8 cellular contexts compared by ENCODE assay signal in the genomic region with DNA sequence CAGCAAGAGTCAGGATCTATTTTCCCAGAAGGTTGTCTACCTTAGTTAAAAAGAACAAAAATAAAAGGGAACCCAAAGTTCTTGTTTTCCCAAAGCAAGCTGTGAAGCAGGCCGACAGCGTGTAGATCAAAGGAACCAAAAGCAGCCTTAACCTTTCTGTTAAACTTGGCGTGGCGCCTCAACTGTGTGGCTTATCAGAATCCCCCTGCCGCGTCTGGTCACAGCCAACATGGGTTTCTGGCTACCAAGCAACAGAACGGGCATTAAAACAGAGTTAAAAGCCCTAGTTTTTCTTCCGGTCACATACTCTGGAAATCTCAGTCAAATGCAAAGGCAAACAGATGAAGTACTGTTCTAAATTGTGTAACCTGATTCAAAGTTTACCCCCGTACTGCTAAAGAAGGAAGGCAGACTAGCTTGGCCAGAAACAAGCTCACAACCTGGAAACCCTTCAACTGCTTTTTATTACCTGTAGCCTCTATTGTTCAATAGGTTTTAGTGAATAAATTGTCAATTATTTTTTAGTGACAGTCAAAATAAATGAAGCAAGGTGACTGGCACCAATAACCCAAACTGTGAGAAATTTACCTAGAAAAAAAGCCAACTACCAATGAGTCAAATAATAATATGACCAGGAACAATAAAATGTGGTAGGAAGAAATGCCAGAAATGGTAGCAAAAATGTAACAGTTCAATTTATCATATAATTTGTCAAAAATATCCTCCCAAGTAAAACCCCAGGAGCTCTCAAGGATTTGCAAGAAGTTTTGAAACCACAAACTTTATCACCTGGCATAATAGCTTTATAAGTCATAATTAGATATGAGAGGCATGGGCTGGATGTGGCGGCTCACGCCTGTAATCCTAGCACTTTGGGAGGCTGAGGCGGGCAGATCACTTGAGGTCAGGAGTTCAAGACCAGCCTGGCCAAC. TPM values are rescaled to one million over a fixed set of nuclear protein-coding genes. Genes with fewer than 3 reads are reported as not detected.
DNase-seq lines count a peak whose midpoint lies in the region; ATAC-seq and TF ChIP-seq lines count a peak whose summit lies in the region.

No MANE protein-coding gene starts in this region.

- H4K20me1 ChIP-seq in PC-3 (ENCODE audit: low read length): peaks cover 36% of the 10 kb centered on the region

- peaks cover 5% of the 10 kb centered on the region for H3K9me3 Mint-ChIP-seq in chondrocyte (ENCODE audit: low read depth)

- TF ChIP-seq CTCF in PC-3 (conservative IDR thresholded peaks at IDR 0.05; ENCODE audit: low read depth, low read length) (no peak), chondrocyte (IDR thresholded peaks at IDR 0.05) (no peak), parathyroid adenoma (IDR thresholded peaks at IDR 0.05) (no peak)

- no peaks in the 10 kb centered on the region for H3K27me3 ChIP-seq in PC-3 (ENCODE audit: low read length)
- no peaks in the 10 kb centered on the region for H3K27me3 ChIP-seq in parathyroid adenoma (ENCODE audit: control insufficient read depth, insufficient read depth, low read length)

- no peaks in the 10 kb centered on the region for H3K36me3 Mint-ChIP-seq in chondrocyte (ENCODE audit: low read depth)

- ATAC-seq in PC-3: peak; percentile 58

- H3K9ac ChIP-seq in PC-3 (ENCODE audit: low read length) (no peak overlapping the region), parathyroid adenoma (no peak overlapping the region)

- H3K27ac Mint-ChIP-seq in chondrocyte (ENCODE audit: unreplicated experiment): peak overlapping the region; percentile 72

- DNase-seq in NCI-H82 (lab: John Stamatoyannopoulos, UW) (peak; percentile 41), NCI-H82 treated with DMSO at 0.1 percent for 48 hours (lab: John Stamatoyannopoulos, UW; ENCODE audit: unreplicated experiment) (no peak), PC-3 (peak; percentile 20), chondrocyte (ENCODE audit: low spot score) (no peak), dedifferentiated amniotic fluid mesenchymal stem cell (ENCODE audit: extremely low spot score) (no peak), NCI-H524 (lab: John Stamatoyannopoulos, UW) (no peak), cortex of kidney (lab: John Stamatoyannopoulos, UW) (no peak)

- no peaks in the 10 kb centered on the region for H3K9me2 ChIP-seq in PC-3 (replicated peaks; ENCODE audit: low read length)

- H3K36me3 ChIP-seq in PC-3 (ENCODE audit: low read depth, low read length) (peaks cover 1% of the 10 kb centered on the region), parathyroid adenoma (ENCODE audit: control insufficient read depth, insufficient read depth, low read length) (no peaks in the 10 kb centered on the region)

- H3K4me3 ChIP-seq in PC-3 (ENCODE audit: low read length) (no peak overlapping the region), parathyroid adenoma (ENCODE audit: low read depth, low read length) (peak overlapping the region; percentile 5)

- H3K9me3 ChIP-seq in PC-3 (ENCODE audit: low read length) (no peaks in the 10 kb centered on the region), parathyroid adenoma (ENCODE audit: control insufficient read depth, low read length) (no peaks in the 10 kb centered on the region)

- H3K79me2 ChIP-seq in PC-3 (ENCODE audit: low read length) (peaks cover 79% of the 10 kb centered on the region), parathyroid adenoma (no peaks in the 10 kb centered on the region)

- no peaks in the 10 kb centered on the region for H3K27me3 Mint-ChIP-seq in chondrocyte (ENCODE audit: low read depth)

- H2AFZ ChIP-seq in PC-3 (ENCODE audit: low read length) (no peak overlapping the region), parathyroid adenoma (peak overlapping the region; percentile 19)

- CTCF ChIA-PET in PC-3 (lab: Charles Lee): no interaction called here

- peaks cover 23% of the 10 kb centered on the region for H3K4me1 Mint-ChIP-seq in chondrocyte (ENCODE audit: low read depth)

- POLR2A ChIA-PET in PC-3 (lab: Charles Lee; ENCODE audit: unreplicated experiment): interaction anchor here (0.6 kb wide), 1 partner anchor 47 kb away, joined by 3 read pairs; no protein-coding TSS in a partner anchor

- H3K4me3 Mint-ChIP-seq in chondrocyte (ENCODE audit: unreplicated experiment): peak overlapping the region; percentile 5

- no peaks in the 10 kb centered on the region for H3F3A ChIP-seq in PC-3 (ENCODE audit: low read length, unreplicated experiment)

- no peak overlapping the region for H3K27ac ChIP-seq in PC-3 (ENCODE audit: low read length)
- no peak overlapping the region for H3K27ac ChIP-seq in parathyroid adenoma

- intact Hi-C loops in PC-3 (cut with micrococcal nuclease): no loop called here

- H3K4me1 ChIP-seq in PC-3 (ENCODE audit: insufficient read depth, low read length) (peaks cover 7% of the 10 kb centered on the region; the same call in 1 of the 2 replicates), parathyroid adenoma (no peaks in the 10 kb centered on the region)

- no TSS peak for BruUV-seq in PC-3 (replicated peaks; lab: Mats Ljungman, UMichigan)

- H3K4me2 ChIP-seq in PC-3 (ENCODE audit: low read length) (0 out of 2 replicates have a peak overlapping the region, but pooled peaks have one; percentile 3), parathyroid adenoma (ENCODE audit: low read length) (no peak overlapping the region)

RNA-seq across cellular contexts. Expression of a gene that starts 21.4 kb away (rescaled TPM):
- total RNA-seq in PC-3 (2014; rRNA removed) (57.5 and 71.9 TPM in 2 replicates), chondrocyte (17.7 to 21.8 TPM (median 21.0 TPM) in 3 replicates)

Comparison
In these comparisons a context has a peak if more than half of its experiments do, and no peak if none do; other contexts are left out.
1. DNase-seq: peak in NCI-H82 (single experiment) and PC-3 (single experiment); none in NCI-H82 treated with DMSO at 0.1 percent for 48 hours (single experiment), chondrocyte (single experiment), dedifferentiated amniotic fluid mesenchymal stem cell (single experiment), NCI-H524 (0 of 2) and cortex of kidney (single experiment).